18 cellular contexts compared by ENCODE assay signal in genomic region chr16:85195271-85195647, GRCh38.
"Had no signal": no experiment of that assay in that cellular context is flagged by ENCODE, and none has a peak within 500 bp of the region (broad histone marks: within the 10 kb centered on the region; RNA-seq: fewer than 3 reads in every experiment).

No MANE protein-coding gene starts in this region.

- H3K27me3 ChIP-seq: heart right ventricle, spleen, thyroid gland had no signal

- H3K9me3 ChIP-seq: mucosa of descending colon, thyroid gland had no signal

- H3K27ac Mint-ChIP-seq: activated CD4-positive, alpha-beta memory T cell treated with anti-CD3 and anti-CD28 coated beads, Interleukin-2, amount 10 ng/mL, durations not matched to agents 7 days and 5 days; naive thymus-derived CD8-positive, alpha-beta T cell; progenitor cell of endocrine pancreas had no signal

- H3K9me3 Mint-ChIP-seq: activated CD4-positive, alpha-beta memory T cell treated with anti-CD3 and anti-CD28 coated beads, Interleukin-2, amount 10 ng/mL, durations not matched to agents 7 days and 5 days; activated naive CD4-positive, alpha-beta T cell treated with anti-CD3 and anti-CD28 coated beads, Interleukin-2, amount 50 U/mL, for 72 hours had no signal

- H3K4me1 Mint-ChIP-seq: activated CD4-positive, alpha-beta memory T cell treated with anti-CD3 and anti-CD28 coated beads, Interleukin-2, amount 10 ng/mL, durations not matched to agents 7 days and 5 days; naive thymus-derived CD8-positive, alpha-beta T cell had no signal

- H3K4me3 Mint-ChIP-seq: activated CD4-positive, alpha-beta memory T cell treated with anti-CD3 and anti-CD28 coated beads, Interleukin-2, amount 10 ng/mL, durations not matched to agents 7 days and 5 days; activated T-cell treated with anti-CD3 and anti-CD28 coated beads, Interleukin-2, amount 50 U/mL, for 4 hours; naive thymus-derived CD8-positive, alpha-beta T cell had no signal

- H3K36me3 ChIP-seq: heart right ventricle, spleen, thyroid gland had no signal

- DNase-seq: activated CD4-positive, alpha-beta memory T cell treated with anti-CD3 and anti-CD28 coated beads, Interleukin-2, amount 10 ng/mL, durations not matched to agents 7 days and 5 days; activated CD4-positive, alpha-beta T cell treated with anti-CD3 and anti-CD28 coated beads for 4 hours; activated gamma-delta T cell; activated T-cell treated with anti-CD3 and anti-CD28 coated beads, Interleukin-2, amount 50 U/mL, for 4 hours; amygdala; cerebellar nuclear complex; effector CD8-positive, alpha-beta T cell; heart right ventricle; left colon; mucosa of descending colon; naive thymus-derived CD8-positive, alpha-beta T cell; spleen; T-helper 2 cell; thyroid gland had no signal

- H3K27me3 Mint-ChIP-seq: progenitor cell of endocrine pancreas had no signal

- H3K4me3 ChIP-seq: heart right ventricle, mucosa of descending colon, spleen, thyroid gland had no signal

- FAIRE-seq: endothelial cell of umbilical vein, frontal cortex had no signal

- H3K36me3 Mint-ChIP-seq: activated naive CD4-positive, alpha-beta T cell treated with anti-CD3 and anti-CD28 coated beads, Interleukin-2, amount 50 U/mL, for 72 hours had no signal

- ATAC-seq: activated naive CD4-positive, alpha-beta T cell treated with anti-CD3 and anti-CD28 coated beads, Interleukin-2, amount 50 U/mL, for 72 hours; activated T-cell treated with anti-CD3 and anti-CD28 coated beads, Interleukin-2, amount 50 U/mL, for 4 hours; heart right ventricle; left colon; mucosa of descending colon; naive thymus-derived CD8-positive, alpha-beta T cell had no signal

- H3K27ac ChIP-seq: thyroid gland had no signal
